ENCODE assay signal across 8 cellular contexts in genomic region chr1:43932786-43933385, GRCh38. TPM values are rescaled to one million over a fixed set of nuclear protein-coding genes. Genes with fewer than 3 reads are reported as not detected.
DNase-seq lines count a peak whose midpoint lies in the region; ATAC-seq, FAIRE-seq and TF ChIP-seq lines count a peak whose summit lies in the region.

No MANE protein-coding gene starts in this region.

- H3K4me1 Mint-ChIP-seq in HFFc6 (ENCODE audit: low read depth), result peaks cover 32% of the 10 kb centered on the region

- H3K4me2 ChIP-seq in A549, result no peak overlapping the region

- TF ChIP-seq EP300 in A549 (IDR thresholded peaks at IDR 0.05) (no peak), ovary (IDR thresholded peaks at IDR 0.05) (no peak)

- H3K9me3 ChIP-seq in A549 (no peaks in the 10 kb centered on the region), right lobe of liver (no peaks in the 10 kb centered on the region), ovary (no peaks in the 10 kb centered on the region), WERI-Rb-1 (ENCODE audit: severe bottlenecking) (no peaks in the 10 kb centered on the region)

- no peaks in the 10 kb centered on the region for H3K27me3 Mint-ChIP-seq in HFFc6 (ENCODE audit: insufficient read depth)

- TF ChIP-seq RAD21 in A549 (conservative IDR thresholded peaks at IDR 0.05 in 1 of 2, IDR thresholded peaks at IDR 0.05 in 1 of 2), result no peak

- H3K4me3 ChIP-seq in A549 (no peak overlapping the region), astrocyte of the spinal cord (ENCODE audit: low read depth, low read length) (peak overlapping the region; percentile 50), right lobe of liver (peak overlapping the region in 2 of 3 donors; percentile 27 to 29), ovary (no peak overlapping the region), WERI-Rb-1 (ENCODE audit: low read depth, low read length) (no peak overlapping the region)

- intact Hi-C loops in right lobe of liver (cut with DNase I) (loop anchor here (5.0 to 10.0 kb wide), 2 partner anchors 168 to 171 kb away; no protein-coding TSS in a partner anchor), ovary (cut with DNase I) (loop anchor here (1.0 to 10.0 kb wide), 5 partner anchors 166 to 708 kb away; partner anchors contain the start of gene PTPRF (in 1 of the 4))

- H3K36me3 Mint-ChIP-seq in HFFc6 (ENCODE audit: low read depth), result peaks cover 14% of the 10 kb centered on the region

- H3K27ac Mint-ChIP-seq in HFFc6, result peak overlapping the region; percentile 32

- peak overlapping the region; percentile 69 for H3K4me3 Mint-ChIP-seq in HFFc6

- H3K9me3 Mint-ChIP-seq in HFFc6, result peaks cover 7% of the 10 kb centered on the region

- no peak for FAIRE-seq in A549 (lab: Jason Lieb, UNC)

- H3K36me3 ChIP-seq in right lobe of liver, result no peaks in the 10 kb centered on the region
- no peaks in the 10 kb centered on the region for H3K36me3 ChIP-seq in ovary
- H3K36me3 ChIP-seq in WERI-Rb-1, result no peaks in the 10 kb centered on the region

- POLR2A ChIA-PET in A549 (lab: Yijun Ruan, JAX), result no interaction called here

- in situ Hi-C loops in astrocyte of the spinal cord (cut with HindIII; ENCODE audit: low sequenced_read_pairs), result no loop called here

- TF ChIP-seq CTCF in A549 (IDR thresholded peaks at IDR 0.05) (no peak), HFFc6 (IDR thresholded peaks at IDR 0.05) (no peak), astrocyte of the spinal cord (IDR thresholded peaks at IDR 0.05; ENCODE audit: low read depth, low read length) (no peak), right lobe of liver (IDR thresholded peaks at IDR 0.05) (no peak), ovary (IDR thresholded peaks at IDR 0.05) (no peak), WERI-Rb-1 (IDR thresholded peaks at IDR 0.05; ENCODE audit: low read depth, low read length) (no peak)

- H3K4me1 ChIP-seq in A549 (peaks cover 60% of the 10 kb centered on the region), right lobe of liver (peaks cover 0 to 19% (median 3%) of the 10 kb centered on the region in 4 donors), ovary (ENCODE audit: insufficient read depth) (peaks cover 4% of the 10 kb centered on the region)

- H3K27ac ChIP-seq in A549, result peak overlapping the region; percentile 17 to 92; a peak in 3 of 6 replicates
- H3K27ac ChIP-seq in right lobe of liver, result no peak overlapping the region
- no peak overlapping the region for H3K27ac ChIP-seq in ovary
- H3K27ac ChIP-seq in WERI-Rb-1, result no peak overlapping the region

- TF ChIP-seq POLR2A in A549 (IDR thresholded peaks at IDR 0.05; ENCODE audit: low read length) (no peak), right lobe of liver (IDR thresholded peaks at IDR 0.05) (no peak), ovary (IDR thresholded peaks at IDR 0.05) (no peak)

- DNase-seq in A549 (ENCODE audit: low read depth in 1 of 2, low spot score in 1 of 2), result no peak
- peak; percentile 46 for DNase-seq in HFFc6
- peak; percentile 49 for DNase-seq in astrocyte of the spinal cord (ENCODE audit: low read depth, low spot score)
- no peak for DNase-seq in right lobe of liver
- no peak for DNase-seq in NOMO-1 treated with DMSO at 0.1 percent for 48 hours (lab: John Stamatoyannopoulos, UW; ENCODE audit: unreplicated experiment)
- DNase-seq in SHP77 (lab: John Stamatoyannopoulos, UW), result no peak
- DNase-seq in ovary, result no peak
- DNase-seq in WERI-Rb-1, result no peak

- no peaks in the 10 kb centered on the region for H3K27me3 ChIP-seq in right lobe of liver
- no peaks in the 10 kb centered on the region for H3K27me3 ChIP-seq in ovary
- no peaks in the 10 kb centered on the region for H3K27me3 ChIP-seq in WERI-Rb-1 (ENCODE audit: insufficient read depth, low read depth, severe bottlenecking)

- WGBS in A549 (ENCODE audit: missing lambda C conversion rate), result 87% methylated on average over 7 of the region's 8 CpGs
- 63% methylated on average over 4 of the region's 8 CpGs for WGBS in right lobe of liver (ENCODE audit: insufficient coverage, low coverage, low lambda C conversion rate, missing lambda C conversion rate)
- WGBS in ovary, 3 donors, result 21 to 27% (median 24%) methylated on average over 8 of the region's 8 CpGs

- CTCF ChIA-PET in A549 (lab: Yijun Ruan, JAX), result interaction anchor here (1.4 to 16.9 kb wide), 4 partner anchors 11 to 168 kb away, joined by 4 to 243 read pairs (median 28); no protein-coding TSS in a partner anchor

- no peak for ATAC-seq in A549
- peak in 1 of 4 donors; percentile 1 for ATAC-seq in right lobe of liver

TF ChIP-seq in A549, 52 proteins besides CTCF, POLR2A, EP300 and RAD21 (continues in another document):
- TF ChIP-seq ATOH8 (CRISPR knock-in tag; IDR thresholded peaks at IDR 0.05; ENCODE audit: low read depth) (no peak), BHLHE40 (IDR thresholded peaks at IDR 0.05; ENCODE audit: low read depth, low read length) (no peak)

RNA-seq across cellular contexts. Expression of gene ARTN, which starts 0.7 kb away (rescaled TPM):
- 0.13 and 0.21 TPM in 2 replicates for polyA plus RNA-seq in A549 (2011; rRNA removed)
- polyA plus RNA-seq in A549 (2012; cell fraction: cytosol; rRNA removed), result 0.26 and 0.35 TPM in 2 replicates
- polyA plus RNA-seq in A549 (2012; cell fraction: nucleus; rRNA removed), result 4.0 and 4.9 TPM in 2 replicates
- 0.49 to 0.90 TPM (median 0.53 TPM) in 3 replicates for polyA plus RNA-seq in A549 (2017; fragmentation: RNase III; extraction: RNeasy Plus Mini Kit Qiagen cat#74134 plus additional on column Dnase treatment)
- polyA minus RNA-seq in A549 (2011; rRNA and poly(A)+ RNA removed), result not detected in 2 replicates
- total RNA-seq in HFFc6 (2021; fragmentation: NEBNext Ultra II Directional; extraction: Animal tissue kit (Norgen Biotek cat#: 25700)), result under 1 TPM; 0.14 to 0.61 (median 0.37) TPM
- under 1 TPM in 3 of 6 experiments, not detected in 3; 0.31 to 0.32 (median 0.31) TPM for total RNA-seq in right lobe of liver
- total RNA-seq in ovary, result 1 to 10 TPM in 3 of 7 donors, under 1 TPM in 4; 0.72 to 1.3 (median 0.92) TPM
- under 1 TPM in 1 of 2 donors, not detected in 1; 0.75 TPM for polyA plus RNA-seq in ovary

RNA-seq across cellular contexts. Expression of gene IPO13, which starts 13.9 kb away (rescaled TPM):
- 8.1 and 12.9 TPM in 2 replicates for polyA plus RNA-seq in A549 (2011; rRNA removed)
- polyA plus RNA-seq in A549 (2012; cell fraction: cytosol; rRNA removed), result 11.9 and 13.7 TPM in 2 replicates
- 33.2 and 37.8 TPM in 2 replicates for polyA plus RNA-seq in A549 (2012; cell fraction: nucleus; rRNA removed)
- polyA plus RNA-seq in A549 (2017; fragmentation: RNase III; extraction: RNeasy Plus Mini Kit Qiagen cat#74134 plus additional on column Dnase treatment), result 12.7 to 15.8 TPM (median 14.4 TPM) in 3 replicates
- polyA minus RNA-seq in A549 (2011; rRNA and poly(A)+ RNA removed), result 23.7 and 28.0 TPM in 2 replicates
- total RNA-seq in HFFc6 (2021; fragmentation: NEBNext Ultra II Directional; extraction: Animal tissue kit (Norgen Biotek cat#: 25700)), result 10 to 100 TPM; 24.0 to 27.8 (median 25.0) TPM
- 10 to 100 TPM; 12.4 to 18.9 (median 14.8) TPM for total RNA-seq in right lobe of liver
- 10 to 100 TPM in 6 of 7 donors, 1 to 10 TPM in 1; 8.6 to 30.3 (median 20.9) TPM for total RNA-seq in ovary
- 10 to 100 TPM in 1 of 2 donors, 1 to 10 TPM in 1; 10.0 to 15.3 TPM for polyA plus RNA-seq in ovary

RNA-seq across cellular contexts. Expression of gene DPH2, which starts 36.9 kb away (rescaled TPM):
- polyA plus RNA-seq in A549 (2011; rRNA removed) (41.7 and 43.5 TPM in 2 replicates), A549 (2017; fragmentation: RNase III; extraction: RNeasy Plus Mini Kit Qiagen cat#74134 plus additional on column Dnase treatment) (35.0 to 42.4 TPM (median 38.8 TPM) in 3 replicates), ovary (10 to 100 TPM in 1 of 2 donors, 1 to 10 TPM in 1; 8.5 to 12.7 TPM)
- 57.1 and 68.4 TPM in 2 replicates for polyA plus RNA-seq in A549 (2012; cell fraction: cytosol; rRNA removed)
- polyA plus RNA-seq in A549 (2012; cell fraction: nucleus; rRNA removed), result 170 and 171 TPM in 2 replicates
- 69.6 and 71.1 TPM in 2 replicates for polyA minus RNA-seq in A549 (2011; rRNA and poly(A)+ RNA removed)
- 10 to 100 TPM; 19.1 to 22.7 (median 20.8) TPM for total RNA-seq in HFFc6 (2021; fragmentation: NEBNext Ultra II Directional; extraction: Animal tissue kit (Norgen Biotek cat#: 25700))
- total RNA-seq in right lobe of liver (10 to 100 TPM in 5 of 6 experiments, 1 to 10 TPM in 1; 8.9 to 27.5 (median 12.0) TPM), ovary (10 to 100 TPM in 6 of 7 donors, 1 to 10 TPM in 1; 7.2 to 27.0 (median 16.2) TPM)

RNA-seq across cellular contexts. Expression of gene ATP6V0B, which starts 41.9 kb away (rescaled TPM):
- polyA plus RNA-seq in A549 (2011; rRNA removed), result 97.0 and 104 TPM in 2 replicates
- 172 and 181 TPM in 2 replicates for polyA plus RNA-seq in A549 (2012; cell fraction: cytosol; rRNA removed)
- polyA plus RNA-seq in A549 (2012; cell fraction: nucleus; rRNA removed), result 119 and 130 TPM in 2 replicates
- polyA plus RNA-seq in A549 (2017; fragmentation: RNase III; extraction: RNeasy Plus Mini Kit Qiagen cat#74134 plus additional on column Dnase treatment), result 91.0 to 101 TPM (median 91.2 TPM) in 3 replicates
- 70.2 and 72.6 TPM in 2 replicates for polyA minus RNA-seq in A549 (2011; rRNA and poly(A)+ RNA removed)
- total RNA-seq in HFFc6 (2021; fragmentation: NEBNext Ultra II Directional; extraction: Animal tissue kit (Norgen Biotek cat#: 25700)), result 100 to 1,000 TPM; 145 to 191 (median 155) TPM
- total RNA-seq in right lobe of liver, result 100 to 1,000 TPM in 2 of 6 experiments, 10 to 100 TPM in 4; 64.4 to 142 (median 76.9) TPM
- total RNA-seq in ovary, result 100 to 1,000 TPM in 1 of 7 donors, 10 to 100 TPM in 6; 46.1 to 108 (median 66.9) TPM
- 10 to 100 TPM; 74.4 to 76.1 TPM for polyA plus RNA-seq in ovary

RNA-seq across cellular contexts. Expression of gene B4GALT2, which starts 46.1 kb away (rescaled TPM):
- polyA plus RNA-seq in A549 (2011; rRNA removed) (19.0 and 21.2 TPM in 2 replicates), A549 (2017; fragmentation: RNase III; extraction: RNeasy Plus Mini Kit Qiagen cat#74134 plus additional on column Dnase treatment) (35.8 to 36.4 TPM (median 36.0 TPM) in 3 replicates), ovary (10 to 100 TPM; 14.4 to 22.1 TPM)
- 35.2 and 58.6 TPM in 2 replicates for polyA plus RNA-seq in A549 (2012; cell fraction: cytosol; rRNA removed)
- polyA plus RNA-seq in A549 (2012; cell fraction: nucleus; rRNA removed), result 49.6 and 74.1 TPM in 2 replicates
- 30.4 and 32.3 TPM in 2 replicates for polyA minus RNA-seq in A549 (2011; rRNA and poly(A)+ RNA removed)
- total RNA-seq in HFFc6 (2021; fragmentation: NEBNext Ultra II Directional; extraction: Animal tissue kit (Norgen Biotek cat#: 25700)), result 100 to 1,000 TPM in 2 of 6 experiments, 10 to 100 TPM in 4; 87.8 to 107 (median 98.8) TPM
- total RNA-seq in right lobe of liver (10 to 100 TPM; 13.4 to 49.5 (median 18.5) TPM), ovary (10 to 100 TPM; 11.9 to 51.3 (median 33.9) TPM)

Comparison
In these comparisons a context has a peak if more than half of its experiments do, and no peak if none do; other contexts are left out.
1. DNase-seq: peak in HFFc6 (single experiment) and astrocyte of the spinal cord (single experiment); none in A549 (0 of 2), right lobe of liver (0 of 3), NOMO-1 treated with DMSO at 0.1 percent for 48 hours (single experiment), SHP77 (0 of 2), ovary (0 of 5) and WERI-Rb-1 (single experiment).
2. H3K27ac ChIP-seq: peak in A549 (2 of 2); none in right lobe of liver (0 of 3), ovary (0 of 2) and WERI-Rb-1 (single experiment).
3. H3K4me3 ChIP-seq: peak in astrocyte of the spinal cord (single experiment) and right lobe of liver (2 of 3); none in A549 (single experiment), ovary (single experiment) and WERI-Rb-1 (single experiment).